In the genomic region with DNA sequence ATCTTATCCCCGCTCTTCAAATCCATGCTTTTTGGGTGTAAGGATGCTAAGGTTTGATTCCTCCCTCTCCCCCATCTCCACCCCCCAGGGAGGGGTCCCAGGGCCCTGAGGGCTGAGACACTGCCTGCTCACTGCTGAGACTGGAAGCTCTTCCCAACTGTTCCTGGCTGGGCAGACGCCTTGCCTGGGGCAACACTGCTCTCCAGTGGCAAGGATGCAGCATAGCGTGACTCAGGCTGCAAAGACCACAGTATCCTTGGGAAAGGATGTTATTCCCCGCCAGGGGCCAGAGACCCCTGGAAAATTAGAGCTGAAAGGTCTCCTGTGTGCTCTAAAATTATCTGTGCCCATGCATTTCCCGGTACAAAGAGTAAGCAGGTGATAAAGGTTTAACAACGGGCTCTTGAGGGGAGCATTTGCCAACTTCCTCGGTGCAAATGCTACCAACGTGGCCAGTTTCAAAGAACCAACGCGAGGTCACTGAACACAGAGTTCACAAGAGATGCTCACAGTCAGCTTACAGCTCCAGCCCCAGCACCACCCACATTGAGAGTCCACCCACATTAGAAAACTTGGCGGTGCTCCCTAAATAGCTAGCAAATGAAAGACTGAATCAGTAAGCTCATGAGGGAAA, we compare ENCODE assay signal across 9 cellular contexts.
DNase-seq lines count a peak whose midpoint lies in the region; ATAC-seq and TF ChIP-seq lines count a peak whose summit lies in the region.
"Had no signal": no experiment of that assay in that cellular context is flagged by ENCODE, and none has a peak within 500 bp of the region (broad histone marks: within the 10 kb centered on the region; RNA-seq: fewer than 3 reads in every experiment).

No MANE protein-coding gene starts in this region.

- no peaks in the 10 kb centered on the region for H3K36me3 ChIP-seq in lower lobe of right lung

- peaks cover 2% of the 10 kb centered on the region for H3K4me1 Mint-ChIP-seq in activated naive CD4-positive, alpha-beta T cell treated with anti-CD3 and anti-CD28 coated beads, Interleukin-2, amount 10 ng/mL, durations not matched to agents 7 days and 5 days
- H3K4me1 Mint-ChIP-seq: activated naive CD4-positive, alpha-beta T cell treated with anti-CD3 and anti-CD28 coated beads, Interleukin-2, amount 50 U/mL, for 24 hours had no signal

- H3K9me3 Mint-ChIP-seq in activated naive CD4-positive, alpha-beta T cell treated with anti-CD3 and anti-CD28 coated beads, Interleukin-2, amount 10 ng/mL, durations not matched to agents 7 days and 5 days: no peaks in the 10 kb centered on the region
- H3K9me3 Mint-ChIP-seq: activated naive CD4-positive, alpha-beta T cell treated with anti-CD3 and anti-CD28 coated beads, Interleukin-2, amount 50 U/mL, for 24 hours had no signal

- H3K4me3 ChIP-seq in choroid plexus epithelial cell (ENCODE audit: low read depth, low read length) (no peak overlapping the region), lower lobe of right lung (no peak overlapping the region)

- DNase-seq in NCI-H510A treated with DMSO at 0.1 percent for 48 hours (lab: John Stamatoyannopoulos, UW) (peak; percentile 35), NCI-H510A (lab: John Stamatoyannopoulos, UW) (no peak), NCI-H774 (lab: John Stamatoyannopoulos, UW) (peak; percentile 20), choroid plexus epithelial cell (ENCODE audit: low read depth) (peak; percentile 74), lower lobe of right lung (no peak)
- no peak for DNase-seq in activated naive CD4-positive, alpha-beta T cell treated with anti-CD3 and anti-CD28 coated beads, Interleukin-2, amount 10 ng/mL, durations not matched to agents 7 days and 5 days

- H3K9me3 ChIP-seq in lower lobe of right lung: no peaks in the 10 kb centered on the region

- intact Hi-C loops in lower lobe of right lung (cut with DNase I): loop anchor here (10.0 kb wide), 1 partner anchor 273 kb away; a partner anchor contains a TSS

- peaks cover 13% of the 10 kb centered on the region for H3K27me3 ChIP-seq in lower lobe of right lung (ENCODE audit: low read depth)

- peaks cover 28% of the 10 kb centered on the region for H3K27me3 Mint-ChIP-seq in activated naive CD4-positive, alpha-beta T cell treated with anti-CD3 and anti-CD28 coated beads, Interleukin-2, amount 10 ng/mL, durations not matched to agents 7 days and 5 days

- peak; percentile 96 for TF ChIP-seq CTCF in choroid plexus epithelial cell (conservative IDR thresholded peaks at IDR 0.05; ENCODE audit: low read depth, low read length)
- TF ChIP-seq CTCF in lower lobe of right lung (IDR thresholded peaks at IDR 0.05): peak; percentile 58

- H3K4me3 Mint-ChIP-seq in activated naive CD4-positive, alpha-beta T cell treated with anti-CD3 and anti-CD28 coated beads, Interleukin-2, amount 10 ng/mL, durations not matched to agents 7 days and 5 days: no peak overlapping the region
- H3K4me3 Mint-ChIP-seq: activated naive CD4-positive, alpha-beta T cell treated with anti-CD3 and anti-CD28 coated beads, Interleukin-2, amount 50 U/mL, for 24 hours had no signal

- no peak overlapping the region for H3K27ac ChIP-seq in lower lobe of right lung

- H3K27ac Mint-ChIP-seq in activated naive CD4-positive, alpha-beta T cell treated with anti-CD3 and anti-CD28 coated beads, Interleukin-2, amount 10 ng/mL, durations not matched to agents 7 days and 5 days: no peak overlapping the region
- H3K27ac Mint-ChIP-seq: activated naive CD4-positive, alpha-beta T cell treated with anti-CD3 and anti-CD28 coated beads, Interleukin-2, amount 50 U/mL, for 24 hours had no signal

- CTCF ChIA-PET in activated naive CD4-positive, alpha-beta T cell treated with anti-CD3 and anti-CD28 coated beads, Interleukin-2, amount 10 ng/mL, durations not matched to agents 7 days and 5 days (lab: Charles Lee): interaction anchor here (0.7 to 2.5 kb wide), 2 partner anchors 9 to 107 kb away, joined by 3 to 8 read pairs; no protein-coding TSS in a partner anchor

- no peak for TF ChIP-seq POLR2A in GM18505 (IDR thresholded peaks at IDR 0.05; ENCODE audit: borderline replicate concordance, extremely low read depth, insufficient read depth, insufficient read length)

- H3K36me3 Mint-ChIP-seq in activated naive CD4-positive, alpha-beta T cell treated with anti-CD3 and anti-CD28 coated beads, Interleukin-2, amount 10 ng/mL, durations not matched to agents 7 days and 5 days: no peaks in the 10 kb centered on the region
- H3K36me3 Mint-ChIP-seq: activated naive CD4-positive, alpha-beta T cell treated with anti-CD3 and anti-CD28 coated beads, Interleukin-2, amount 50 U/mL, for 24 hours had no signal

- peak; percentile 50 to 58 for ATAC-seq in lower lobe of right lung
- no peak for ATAC-seq in GM21717 (IDR thresholded peaks at IDR 0.05; ENCODE audit: unreplicated experiment)
- no peak for ATAC-seq in GM18505 (IDR thresholded peaks at IDR 0.05; ENCODE audit: unreplicated experiment)

- H3K4me1 ChIP-seq in lower lobe of right lung: no peaks in the 10 kb centered on the region

Comparison
In these comparisons a context has a peak if more than half of its experiments do, and no peak if none do; other contexts are left out.
1. DNase-seq: peak in NCI-H510A treated with DMSO at 0.1 percent for 48 hours (single experiment), NCI-H774 (single experiment) and choroid plexus epithelial cell (single experiment); none in NCI-H510A (single experiment), lower lobe of right lung (single experiment) and activated naive CD4-positive, alpha-beta T cell treated with anti-CD3 and anti-CD28 coated beads, Interleukin-2, amount 10 ng/mL, durations not matched to agents 7 days and 5 days (single experiment).
2. ATAC-seq: peak in lower lobe of right lung (2 of 2); none in GM21717 (single experiment) and GM18505 (single experiment).